8 cellular contexts compared by ENCODE assay signal in the genomic region with DNA sequence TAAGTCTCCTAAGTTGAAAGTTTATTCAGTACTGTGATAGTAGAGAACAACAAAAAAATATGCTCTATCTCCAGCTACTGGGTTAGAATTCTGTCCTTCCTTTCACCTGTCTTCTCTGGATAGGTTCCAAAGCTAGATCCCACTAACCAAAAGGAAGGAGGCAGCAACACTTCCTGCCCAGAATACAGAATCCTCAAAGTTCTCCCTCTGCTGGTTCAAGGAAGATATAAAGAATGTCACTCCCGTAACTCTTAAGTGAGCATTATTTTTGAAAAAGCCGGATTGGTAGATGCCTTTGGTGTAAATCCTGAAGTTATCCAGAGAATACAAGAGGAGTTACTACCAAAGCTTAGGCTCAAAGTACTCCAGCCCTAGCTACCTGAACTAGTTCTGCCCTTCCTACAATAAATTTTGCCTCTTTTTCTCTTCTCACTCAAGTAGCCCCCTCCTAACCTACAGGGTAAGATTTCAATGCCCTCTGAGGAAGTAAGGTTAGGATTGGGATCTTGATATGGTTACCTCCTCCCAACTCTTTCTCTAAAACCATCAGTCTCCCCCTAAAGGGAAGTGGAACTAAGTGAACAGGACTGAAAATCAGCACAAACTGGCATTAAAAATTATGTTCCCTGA. TPM values are rescaled to one million over a fixed set of nuclear protein-coding genes. Genes with fewer than 3 reads are reported as not detected.
DNase-seq lines count a peak whose midpoint lies in the region; ATAC-seq and TF ChIP-seq lines count a peak whose summit lies in the region.

No MANE protein-coding gene starts in this region.

- intact Hi-C loops in psoas muscle (cut with DNase I): loop anchor here in 1 of 2 donors (5.0 to 10.0 kb wide), 2 partner anchors 67 to 430 kb away; no protein-coding TSS in a partner anchor

- no peaks in the 10 kb centered on the region for H3K9me3 Mint-ChIP-seq in effector memory CD8-positive, alpha-beta T cell

- H3K27ac Mint-ChIP-seq in effector memory CD8-positive, alpha-beta T cell: no peak overlapping the region

- H3K4me1 Mint-ChIP-seq in effector memory CD8-positive, alpha-beta T cell (ENCODE audit: low read depth in 2 of 2): peaks cover 2 to 10% of the 10 kb centered on the region in 2 donors

- H3K27ac ChIP-seq in SJCRH30: no peak overlapping the region
- peak overlapping the region; percentile 14 for H3K27ac ChIP-seq in psoas muscle

- ATAC-seq in psoas muscle: peak; percentile 57 to 67 (median 62)
- ATAC-seq in effector memory CD8-positive, alpha-beta T cell (replicated peaks): no peak

- no peaks in the 10 kb centered on the region for H3K27me3 ChIP-seq in SJCRH30
- no peaks in the 10 kb centered on the region for H3K27me3 ChIP-seq in psoas muscle (ENCODE audit: insufficient read depth in 3 of 3, low read length in 2 of 3)

- peaks cover under 1% of the 10 kb centered on the region; the same call in 1 of the 2 replicates for H3K36me3 ChIP-seq in SJCRH30
- H3K36me3 ChIP-seq in psoas muscle (ENCODE audit: insufficient read depth in 1 of 2, low read depth in 1 of 2): peaks cover 6 to 36% of the 10 kb centered on the region in 2 donors

- peaks cover 9% of the 10 kb centered on the region for H3K36me3 Mint-ChIP-seq in effector memory CD8-positive, alpha-beta T cell (ENCODE audit: insufficient read depth)

- DNase-seq in COLO829 (ENCODE audit: low spot score) (peak; percentile 45), HS-27A (ENCODE audit: low read depth) (peak; percentile 29), SJCRH30 (peak; percentile 38 to 85), fibroblast of pulmonary artery (ENCODE audit: low read depth) (peak; percentile 72), psoas muscle (no peak)
- DNase-seq in effector memory CD8-positive, alpha-beta T cell: no peak
- no peak for DNase-seq in stimulated activated naive CD4-positive, alpha-beta T cell treated with Interleukin-2 at 50 U/mL for 16 hours (lab: John Stamatoyannopoulos, UW)
- DNase-seq in activated CD8-positive, alpha-beta memory T cell treated with anti-CD3 and anti-CD28 coated beads, Interleukin-2, amount 50 U/mL, for 48 hours: no peak

- no peaks in the 10 kb centered on the region for H3K9me3 ChIP-seq in SJCRH30 (replicated peaks)
- H3K9me3 ChIP-seq in psoas muscle: no peaks in the 10 kb centered on the region

- H3K4me3 ChIP-seq in SJCRH30 (no peak overlapping the region), fibroblast of pulmonary artery (replicated peaks; ENCODE audit: low read depth, low read length) (no peak overlapping the region), psoas muscle (no peak overlapping the region)

- no peak overlapping the region for H3K4me3 Mint-ChIP-seq in effector memory CD8-positive, alpha-beta T cell

- 29 to 40% (median 37%) methylated on average over 2 of the region's 2 CpGs for WGBS in psoas muscle, 3 donors

- H3K4me1 ChIP-seq in SJCRH30 (peaks cover 11% of the 10 kb centered on the region), psoas muscle (peaks cover 8% of the 10 kb centered on the region)

- peak; percentile 66 for TF ChIP-seq CTCF in fibroblast of pulmonary artery (IDR thresholded peaks at IDR 0.05; ENCODE audit: low read length, missing control alignments)
- peak; percentile 48 for TF ChIP-seq CTCF in psoas muscle (IDR thresholded peaks at IDR 0.05)

- H3K27me3 Mint-ChIP-seq in effector memory CD8-positive, alpha-beta T cell: no peaks in the 10 kb centered on the region

RNA-seq across cellular contexts. Expression of a gene that starts 26.0 kb away (rescaled TPM):
- not detected in 2 replicates for total RNA-seq in SJCRH30 (2014; rRNA removed; shearing (Covaris generic))
- total RNA-seq in psoas muscle: under 1 TPM in 1 of 4 donors, not detected in 3; 0.47 TPM
- polyA plus RNA-seq in psoas muscle: under 1 TPM; 0.05 to 0.15 (median 0.09) TPM

RNA-seq across cellular contexts. Expression of a gene that starts 34.9 kb away (rescaled TPM):
- 17.2 and 17.7 TPM in 2 replicates for total RNA-seq in SJCRH30 (2014; rRNA removed; shearing (Covaris generic))
- 10 to 100 TPM in 1 of 4 donors, 1 to 10 TPM in 3; 7.7 to 14.3 (median 9.5) TPM for total RNA-seq in psoas muscle
- 10 to 100 TPM in 1 of 3 donors, 1 to 10 TPM in 2; 3.4 to 12.4 (median 4.5) TPM for polyA plus RNA-seq in psoas muscle

RNA-seq across cellular contexts. Expression of a gene that starts 36.5 kb away (rescaled TPM):
- not detected in 2 replicates for total RNA-seq in SJCRH30 (2014; rRNA removed; shearing (Covaris generic))
- total RNA-seq in psoas muscle: not detected
- not detected for polyA plus RNA-seq in psoas muscle

Comparison
In these comparisons a context has a peak if more than half of its experiments do, and no peak if none do; other contexts are left out.
1. DNase-seq: peak in COLO829 (single experiment), HS-27A (single experiment), SJCRH30 (2 of 2) and fibroblast of pulmonary artery (single experiment); none in psoas muscle (0 of 2), effector memory CD8-positive, alpha-beta T cell (0 of 3), stimulated activated naive CD4-positive, alpha-beta T cell treated with Interleukin-2 at 50 U/mL for 16 hours (single experiment) and activated CD8-positive, alpha-beta memory T cell treated with anti-CD3 and anti-CD28 coated beads, Interleukin-2, amount 50 U/mL, for 48 hours (single experiment).